In genomic region chr20:61982951-61983315, GRCh38 we compare ENCODE assay signal across 1 cellular context.
TF ChIP-seq lines count a peak whose summit lies in the region.

No MANE protein-coding gene starts in this region.

TF ChIP-seq in H1, 55 proteins besides CTCF, POLR2A, EP300 and RAD21 (continued from another document):
- 0 out of 2 replicates have a peak, but pooled peaks have one; percentile 19 for TF ChIP-seq E2F6 (IDR thresholded peaks at IDR 0.05)
